Comparison of ENCODE assay signal across 38 cellular contexts in genomic region chr21:33896691-33897090, GRCh38.
"Had no signal": no experiment of that assay in that cellular context is flagged by ENCODE, and none has a peak within 500 bp of the region (broad histone marks: within the 10 kb centered on the region; RNA-seq: fewer than 3 reads in every experiment).

No MANE protein-coding gene starts in this region.

- ATAC-seq: activated CD4-positive, alpha-beta T cell treated with anti-CD3 and anti-CD28 coated beads for 36 hours; activated CD8-positive, alpha-beta memory T cell treated with anti-CD3 and anti-CD28 coated beads, Interleukin-2, amount 10 ng/mL, durations not matched to agents 7 days and 5 days; activated CD8-positive, alpha-beta T cell treated with anti-CD3 and anti-CD28 coated beads, Interleukin-2, amount 10 ng/mL, durations not matched to agents 7 days and 5 days; activated naive CD8-positive, alpha-beta T cell treated with anti-CD3 and anti-CD28 coated beads, Interleukin-2, amount 50 U/mL, for 24 hours; body of pancreas; effector memory CD8-positive, alpha-beta T cell; foreskin keratinocyte; gastrocnemius medialis; heart left ventricle; T-cell had no signal

- H3K9me3 Mint-ChIP-seq: activated CD4-positive, alpha-beta memory T cell treated with anti-CD3 and anti-CD28 coated beads for 36 hours; activated CD4-positive, alpha-beta T cell treated with anti-CD3 and anti-CD28 coated beads, Interleukin-2, amount 10 ng/mL, durations not matched to agents 24 days and 14 days; activated naive CD4-positive, alpha-beta T cell treated with anti-CD3 and anti-CD28 coated beads for 36 hours; activated naive CD4-positive, alpha-beta T cell treated with anti-CD3 and anti-CD28 coated beads, Interleukin-2, amount 50 U/mL, for 24 hours; activated naive CD8-positive, alpha-beta T cell treated with anti-CD3 and anti-CD28 coated beads for 36 hours; activated naive CD8-positive, alpha-beta T cell treated with anti-CD3 and anti-CD28 coated beads, Interleukin-2, amount 50 U/mL, for 24 hours; activated T-helper 1 cell treated with anti-CD3 and anti-CD28 coated beads, Interleukin-12 subunit alpha, Interleukin-12 subunit beta, Interleukin-2, Interleukin-4 antibody, amounts not matched to agents 30 ng/mL and 10 ng/mL and 1 ng/mL, durations not matched to agents 14 hours and 24 hours and 36 hours; activated T-helper 2 cell treated with anti-CD3 and anti-CD28 coated beads, Interferon-gamma antibody, Interleukin-2, Interleukin-4, amounts not matched to agents 10 μg/mL and 5 μg/mL and 100 μg/mL, durations not matched to agents 14 hours and 24 hours and 36 hours; central memory CD8-positive, alpha-beta T cell; dendritic cell treated with granulocyte-macrophage colony-stimulating factor and Interleukin-4, amounts not matched to agents 40 ng/mL and 50 ng/mL, for 4 days; effector memory CD8-positive, alpha-beta T cell; T-cell; T-helper 1 cell treated with Interleukin-12 subunit alpha and Interleukin-12 subunit beta and Interleukin-4 antibody, amounts not matched to agents 30 μg/mL and 1 μg/mL, for 36 hours; T-helper 2 cell treated with Interferon-gamma antibody and Interleukin-4, amounts not matched to agents 5 μg/mL and 100 μg/mL, for 36 hours had no signal

- DNase-seq: activated CD4-positive, alpha-beta memory T cell treated with anti-CD3 and anti-CD28 coated beads for 36 hours; activated CD4-positive, alpha-beta T cell treated with anti-CD3 and anti-CD28 coated beads for 36 hours; activated CD4-positive, alpha-beta T cell treated with anti-CD3 and anti-CD28 coated beads, Interleukin-2, amount 10 ng/mL, durations not matched to agents 24 days and 14 days; activated CD4-positive, CD25-positive, alpha-beta regulatory T cell; activated CD4-positive, CD25-positive, alpha-beta regulatory T cell treated with anti-CD3 and anti-CD28 coated beads, Interleukin-2, amount 50 U/mL, for 72 hours; activated CD8-positive, alpha-beta memory T cell treated with anti-CD3 and anti-CD28 coated beads, Interleukin-2, amount 10 ng/mL, durations not matched to agents 7 days and 5 days; activated CD8-positive, alpha-beta memory T cell treated with anti-CD3 and anti-CD28 coated beads, Interleukin-2, amount 50 U/mL, for 4 hours; activated CD8-positive, alpha-beta T cell treated with anti-CD3 and anti-CD28 coated beads, Interleukin-2, amount 10 ng/mL, durations not matched to agents 7 days and 5 days; activated effector memory CD4-positive, alpha-beta T cell treated with anti-CD3 and anti-CD28 coated beads, Interleukin-2, amount 50 U/mL, for 16 hours; activated naive CD4-positive, alpha-beta T cell treated with anti-CD3 and anti-CD28 coated beads for 36 hours; activated naive CD8-positive, alpha-beta T cell treated with anti-CD3 and anti-CD28 coated beads for 36 hours; activated naive CD8-positive, alpha-beta T cell treated with anti-CD3 and anti-CD28 coated beads, Interleukin-2, amount 50 U/mL, for 24 hours; activated T-cell treated with anti-CD3 and anti-CD28 coated beads, Interleukin-2, amount 50 U/mL, for 1 hour; activated T-cell treated with anti-CD3 and anti-CD28 coated beads, Interleukin-2, amount 50 U/mL, for 48 hours; adrenal gland; amygdala; aorta; body of pancreas; effector CD4-positive, alpha-beta T cell; effector memory CD8-positive, alpha-beta T cell; erythroblast; gastrocnemius medialis; glutamatergic neuron; heart left ventricle; T-cell; T1000; WERI-Rb-1 had no signal

- H3K9me3 ChIP-seq: adrenal gland, body of pancreas, esophagus muscularis mucosa, gastrocnemius medialis, heart left ventricle had no signal

- H3K27me3 Mint-ChIP-seq: activated naive CD4-positive, alpha-beta T cell treated with anti-CD3 and anti-CD28 coated beads, Interleukin-2, amount 50 U/mL, for 24 hours; activated naive CD8-positive, alpha-beta T cell treated with anti-CD3 and anti-CD28 coated beads for 36 hours; activated naive CD8-positive, alpha-beta T cell treated with anti-CD3 and anti-CD28 coated beads, Interleukin-2, amount 50 U/mL, for 24 hours had no signal

- FAIRE-seq: endometrium had no signal

- H3K27ac Mint-ChIP-seq: activated CD4-positive, alpha-beta memory T cell treated with anti-CD3 and anti-CD28 coated beads for 36 hours; activated CD4-positive, alpha-beta T cell treated with anti-CD3 and anti-CD28 coated beads for 36 hours; activated CD4-positive, alpha-beta T cell treated with anti-CD3 and anti-CD28 coated beads, Interleukin-2, amount 10 ng/mL, durations not matched to agents 24 days and 14 days; activated CD8-positive, alpha-beta memory T cell treated with anti-CD3 and anti-CD28 coated beads, Interleukin-2, amount 10 ng/mL, durations not matched to agents 7 days and 5 days; activated CD8-positive, alpha-beta T cell treated with anti-CD3 and anti-CD28 coated beads, Interleukin-2, amount 10 ng/mL, durations not matched to agents 7 days and 5 days; activated naive CD4-positive, alpha-beta T cell treated with anti-CD3 and anti-CD28 coated beads for 36 hours; activated naive CD4-positive, alpha-beta T cell treated with anti-CD3 and anti-CD28 coated beads, Interleukin-2, amount 50 U/mL, for 24 hours; activated naive CD8-positive, alpha-beta T cell treated with anti-CD3 and anti-CD28 coated beads for 36 hours; activated naive CD8-positive, alpha-beta T cell treated with anti-CD3 and anti-CD28 coated beads, Interleukin-2, amount 50 U/mL, for 24 hours; activated T-helper 1 cell treated with anti-CD3 and anti-CD28 coated beads, Interleukin-12 subunit alpha, Interleukin-12 subunit beta, Interleukin-2, Interleukin-4 antibody, amounts not matched to agents 30 ng/mL and 10 ng/mL and 1 ng/mL, durations not matched to agents 14 hours and 24 hours and 36 hours; activated T-helper 2 cell treated with anti-CD3 and anti-CD28 coated beads, Interferon-gamma antibody, Interleukin-2, Interleukin-4, amounts not matched to agents 10 μg/mL and 5 μg/mL and 100 μg/mL, durations not matched to agents 14 hours and 24 hours and 36 hours; dendritic cell treated with granulocyte-macrophage colony-stimulating factor and Interleukin-4, amounts not matched to agents 40 ng/mL and 50 ng/mL, for 4 days; effector memory CD8-positive, alpha-beta T cell; T-cell; T-helper 1 cell treated with Interleukin-12 subunit alpha and Interleukin-12 subunit beta and Interleukin-4 antibody, amounts not matched to agents 30 μg/mL and 1 μg/mL, for 36 hours; T-helper 2 cell treated with Interferon-gamma antibody and Interleukin-4, amounts not matched to agents 5 μg/mL and 100 μg/mL, for 36 hours had no signal

- H3K27me3 ChIP-seq: adrenal gland, body of pancreas, esophagus muscularis mucosa, foreskin keratinocyte, gastrocnemius medialis, heart left ventricle had no signal

- H3K4me3 ChIP-seq: adrenal gland, body of pancreas, coronary artery, esophagus muscularis mucosa, gastrocnemius medialis, heart left ventricle had no signal

- H3K4me3 Mint-ChIP-seq: activated CD4-positive, alpha-beta memory T cell treated with anti-CD3 and anti-CD28 coated beads for 36 hours; activated CD4-positive, alpha-beta T cell treated with anti-CD3 and anti-CD28 coated beads for 36 hours; activated CD4-positive, alpha-beta T cell treated with anti-CD3 and anti-CD28 coated beads, Interleukin-2, amount 10 ng/mL, durations not matched to agents 24 days and 14 days; activated CD8-positive, alpha-beta memory T cell treated with anti-CD3 and anti-CD28 coated beads, Interleukin-2, amount 10 ng/mL, durations not matched to agents 7 days and 5 days; activated CD8-positive, alpha-beta T cell treated with anti-CD3 and anti-CD28 coated beads, Interleukin-2, amount 10 ng/mL, durations not matched to agents 7 days and 5 days; activated naive CD4-positive, alpha-beta T cell treated with anti-CD3 and anti-CD28 coated beads for 36 hours; activated naive CD4-positive, alpha-beta T cell treated with anti-CD3 and anti-CD28 coated beads, Interleukin-2, amount 50 U/mL, for 24 hours; activated naive CD8-positive, alpha-beta T cell treated with anti-CD3 and anti-CD28 coated beads for 36 hours; activated naive CD8-positive, alpha-beta T cell treated with anti-CD3 and anti-CD28 coated beads, Interleukin-2, amount 50 U/mL, for 24 hours; activated T-helper 1 cell treated with anti-CD3 and anti-CD28 coated beads, Interleukin-12 subunit alpha, Interleukin-12 subunit beta, Interleukin-2, Interleukin-4 antibody, amounts not matched to agents 30 ng/mL and 10 ng/mL and 1 ng/mL, durations not matched to agents 14 hours and 24 hours and 36 hours; central memory CD8-positive, alpha-beta T cell; dendritic cell treated with granulocyte-macrophage colony-stimulating factor and Interleukin-4, amounts not matched to agents 40 ng/mL and 50 ng/mL, for 4 days; effector memory CD8-positive, alpha-beta T cell; T-cell; T-helper 1 cell treated with Interleukin-12 subunit alpha and Interleukin-12 subunit beta and Interleukin-4 antibody, amounts not matched to agents 30 μg/mL and 1 μg/mL, for 36 hours; T-helper 2 cell treated with Interferon-gamma antibody and Interleukin-4, amounts not matched to agents 5 μg/mL and 100 μg/mL, for 36 hours had no signal

- H3K27ac ChIP-seq: adrenal gland, body of pancreas, coronary artery, esophagus muscularis mucosa, foreskin keratinocyte, gastrocnemius medialis, heart left ventricle, WERI-Rb-1 had no signal

- H3K36me3 ChIP-seq: adrenal gland, gastrocnemius medialis had no signal

- H3K4me1 ChIP-seq: foreskin keratinocyte had no signal
